ENCODE assay signal across 8 cellular contexts in genomic region chr17:77087650-77088454, GRCh38. TPM values are rescaled to one million over a fixed set of nuclear protein-coding genes. Genes with fewer than 3 reads are reported as not detected.
DNase-seq lines count a peak whose midpoint lies in the region.

No MANE protein-coding gene starts in this region.

- H3K27ac ChIP-seq in layer of hippocampus (ENCODE audit: low read depth, low read length) (peak overlapping the region; percentile 64), substantia nigra (ENCODE audit: low read depth, low read length, poor library complexity, severe bottlenecking) (peak overlapping the region; percentile 79)

- H3K4me3 Mint-ChIP-seq in T-helper 1 cell treated with Interleukin-12 subunit alpha and Interleukin-12 subunit beta and Interleukin-4 antibody, amounts not matched to agents 30 μg/mL and 1 μg/mL, for 36 hours = peak overlapping the region; percentile 96
- H3K4me3 Mint-ChIP-seq in activated naive CD8-positive, alpha-beta T cell treated with anti-CD3 and anti-CD28 coated beads for 36 hours = peak overlapping the region; percentile 95

- peaks cover 34% of the 10 kb centered on the region for H3K4me1 Mint-ChIP-seq in T-helper 1 cell treated with Interleukin-12 subunit alpha and Interleukin-12 subunit beta and Interleukin-4 antibody, amounts not matched to agents 30 μg/mL and 1 μg/mL, for 36 hours (ENCODE audit: low read depth)
- H3K4me1 Mint-ChIP-seq in activated naive CD8-positive, alpha-beta T cell treated with anti-CD3 and anti-CD28 coated beads for 36 hours = peaks cover 33% of the 10 kb centered on the region

- no peaks in the 10 kb centered on the region for H3K9me3 Mint-ChIP-seq in T-helper 1 cell treated with Interleukin-12 subunit alpha and Interleukin-12 subunit beta and Interleukin-4 antibody, amounts not matched to agents 30 μg/mL and 1 μg/mL, for 36 hours
- no peaks in the 10 kb centered on the region for H3K9me3 Mint-ChIP-seq in activated naive CD8-positive, alpha-beta T cell treated with anti-CD3 and anti-CD28 coated beads for 36 hours

- DNase-seq in T-helper 1 cell = no peak
- no peak for DNase-seq in activated naive CD8-positive, alpha-beta T cell treated with anti-CD3 and anti-CD28 coated beads for 36 hours
- DNase-seq in substantia nigra (lab: John Stamatoyannopoulos, UW) = no peak
- no peak for DNase-seq in NCI-H69 (lab: John Stamatoyannopoulos, UW)
- no peak for DNase-seq in hippocampal formation (lab: John Stamatoyannopoulos, UW)
- DNase-seq in NCI-H1105 treated with DMSO at 0.1 percent for 48 hours (lab: John Stamatoyannopoulos, UW) = no peak

- H3K36me3 Mint-ChIP-seq in T-helper 1 cell treated with Interleukin-12 subunit alpha and Interleukin-12 subunit beta and Interleukin-4 antibody, amounts not matched to agents 30 μg/mL and 1 μg/mL, for 36 hours (ENCODE audit: low read depth) = peaks cover 30% of the 10 kb centered on the region
- H3K36me3 Mint-ChIP-seq in activated naive CD8-positive, alpha-beta T cell treated with anti-CD3 and anti-CD28 coated beads for 36 hours = peaks cover 39% of the 10 kb centered on the region

- no peaks in the 10 kb centered on the region for H3K27me3 ChIP-seq in layer of hippocampus (ENCODE audit: control insufficient read depth, insufficient read depth, low read length)

- peak overlapping the region; percentile 98 for H3K27ac Mint-ChIP-seq in T-helper 1 cell treated with Interleukin-12 subunit alpha and Interleukin-12 subunit beta and Interleukin-4 antibody, amounts not matched to agents 30 μg/mL and 1 μg/mL, for 36 hours
- H3K27ac Mint-ChIP-seq in activated naive CD8-positive, alpha-beta T cell treated with anti-CD3 and anti-CD28 coated beads for 36 hours = peak overlapping the region; percentile 98

- H3K27me3 Mint-ChIP-seq in T-helper 1 cell treated with Interleukin-12 subunit alpha and Interleukin-12 subunit beta and Interleukin-4 antibody, amounts not matched to agents 30 μg/mL and 1 μg/mL, for 36 hours (ENCODE audit: low read depth) = peaks cover 6% of the 10 kb centered on the region
- peaks cover 16% of the 10 kb centered on the region for H3K27me3 Mint-ChIP-seq in activated naive CD8-positive, alpha-beta T cell treated with anti-CD3 and anti-CD28 coated beads for 36 hours

RNA-seq across cellular contexts. Expression of gene SEC14L1, which starts 52.9 kb away (rescaled TPM):
- 10 to 100 TPM; 56.9 to 59.6 TPM for total RNA-seq in activated naive CD8-positive, alpha-beta T cell treated with anti-CD3 and anti-CD28 coated beads for 36 hours
